21 cellular contexts compared by ENCODE assay signal in the genomic region with DNA sequence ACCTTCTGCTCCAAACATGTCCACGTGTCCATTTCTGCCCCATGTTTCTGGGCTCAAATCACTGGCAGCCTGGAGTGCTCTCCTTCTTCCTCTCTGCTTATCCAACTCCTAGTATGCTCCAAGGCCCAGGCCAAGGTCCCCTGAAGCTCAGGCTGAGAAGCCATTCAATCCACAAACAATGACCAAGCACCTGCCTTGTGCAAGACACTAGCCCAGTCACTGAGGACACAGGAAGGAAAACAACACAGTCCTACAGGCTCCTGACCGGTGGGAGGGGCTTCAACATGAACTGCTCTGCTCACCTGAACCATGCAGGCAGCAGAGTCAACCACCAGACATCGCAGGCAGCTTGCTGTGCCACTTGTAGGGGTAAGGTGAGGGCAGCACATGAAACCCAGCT.
DNase-seq lines count a peak whose midpoint lies in the region; ATAC-seq and TF ChIP-seq lines count a peak whose summit lies in the region.
"Had no signal": no experiment of that assay in that cellular context is flagged by ENCODE, and none has a peak within 500 bp of the region (broad histone marks: within the 10 kb centered on the region; RNA-seq: fewer than 3 reads in every experiment).

No MANE protein-coding gene starts in this region.

- TF ChIP-seq CTCF in Caco-2 (IDR thresholded peaks at IDR 0.05; ENCODE audit: insufficient read depth in 1 of 2, low read depth in 1 of 2, low read length in 1 of 2, severe bottlenecking in 1 of 2, unreplicated experiment in 1 of 2) (no peak), ascending aorta (IDR thresholded peaks at IDR 0.05) (no peak), sigmoid colon (IDR thresholded peaks at IDR 0.05) (no peak)

- no peak for TF ChIP-seq POLR2A in sigmoid colon (IDR thresholded peaks at IDR 0.05)

- no peaks in the 10 kb centered on the region for H3K9me3 Mint-ChIP-seq in Caco-2 (ENCODE audit: unreplicated experiment)
- H3K9me3 Mint-ChIP-seq: activated naive CD4-positive, alpha-beta T cell treated with anti-CD3 and anti-CD28 coated beads, Interleukin-2, amount 10 ng/mL, durations not matched to agents 7 days and 5 days; stimulated activated naive CD8-positive, alpha-beta T cell treated with anti-CD3 and anti-CD28 coated beads, Interleukin-15, amount 100 ng/mL, for 72 hours; T-helper 2 cell treated with Interferon-gamma antibody and Interleukin-4, amounts not matched to agents 5 μg/mL and 100 μg/mL, for 36 hours had no signal

- intact Hi-C loops in Caco-2 (cut with micrococcal nuclease; ENCODE audit: unreplicated experiment) (no loop called here), ascending aorta (cut with DNase I) (loop anchor here (5.0 kb wide), 1 partner anchor 36 kb away; a partner anchor contains a TSS), sigmoid colon (cut with DNase I) (no loop called here)

- no TSS peak for BruUV-seq in Caco-2 (replicated peaks; lab: Mats Ljungman, UMichigan)

- 89 to 93% methylated on average over 3 of the region's 3 CpGs for WGBS in sigmoid colon, 2 donors

- POLR2A ChIA-PET in Caco-2 (lab: Charles Lee): no interaction called here

- peaks cover 25% of the 10 kb centered on the region for H3K4me1 ChIP-seq in Caco-2
- peaks cover 12 to 60% of the 10 kb centered on the region in 2 donors for H3K4me1 ChIP-seq in ascending aorta
- peaks cover 0 to 100% (median 99%) of the 10 kb centered on the region in 4 donors for H3K4me1 ChIP-seq in sigmoid colon

- H3K27me3 ChIP-seq in Caco-2 (replicated peaks; ENCODE audit: control insufficient read depth, insufficient read depth, low read length) (no peaks in the 10 kb centered on the region), ascending aorta (no peaks in the 10 kb centered on the region), sigmoid colon (no peaks in the 10 kb centered on the region)
- H3K27me3 ChIP-seq: ovary had no signal

- no peak overlapping the region for H3K4me3 ChIP-seq in Caco-2 (ENCODE audit: low read depth, low read length)
- H3K4me3 ChIP-seq in ascending aorta: no peak overlapping the region
- H3K4me3 ChIP-seq in sigmoid colon: no peak overlapping the region
- H3K4me3 ChIP-seq: ovary had no signal

- peak; percentile 35 to 46 for DNase-seq in Caco-2
- DNase-seq in ascending aorta (ENCODE audit: low spot score in 2 of 2): no peak
- DNase-seq in islet precursor cell: peak; percentile 49
- DNase-seq in sigmoid colon: no peak
- no peak for DNase-seq in effector CD4-positive, alpha-beta T cell
- no peak for DNase-seq in superior temporal gyrus (ENCODE audit: extremely low spot score)
- no peak for DNase-seq in GM19240 (ENCODE audit: insufficient read length, low spot score)
- DNase-seq: activated CD4-positive, alpha-beta T cell treated with anti-CD3 and anti-CD28 coated beads, Interleukin-2, amount 50 U/mL, for 48 hours; activated naive CD4-positive, alpha-beta T cell treated with anti-CD3 and anti-CD28 coated beads, Interleukin-2, amount 10 ng/mL, durations not matched to agents 7 days and 5 days; activated T-cell treated with anti-CD3 and anti-CD28 coated beads for 4 hours; DMS 273 treated with DMSO at 0.1 percent for 48 hours; erythroblast; GDM1; NCI-H1436 treated with DMSO at 0.1 percent for 48 hours; NCI-H774; ovary; stimulated activated CD4-positive, alpha-beta T cell treated with anti-CD3 and anti-CD28 coated beads, Interleukin-2, amount 100 ng/mL, for 48 hours; stimulated activated naive CD8-positive, alpha-beta T cell treated with anti-CD3 and anti-CD28 coated beads, Interleukin-15, amount 100 ng/mL, for 72 hours had no signal

- H3K4me1 Mint-ChIP-seq in Caco-2 (ENCODE audit: low read depth, unreplicated experiment): peaks cover 23% of the 10 kb centered on the region
- H3K4me1 Mint-ChIP-seq: stimulated activated naive CD8-positive, alpha-beta T cell treated with anti-CD3 and anti-CD28 coated beads, Interleukin-15, amount 100 ng/mL, for 72 hours had no signal

- H3K27ac Mint-ChIP-seq in Caco-2 (ENCODE audit: unreplicated experiment): peak overlapping the region; percentile 69
- H3K27ac Mint-ChIP-seq: activated naive CD4-positive, alpha-beta T cell treated with anti-CD3 and anti-CD28 coated beads, Interleukin-2, amount 10 ng/mL, durations not matched to agents 7 days and 5 days; CD14-positive monocyte; stimulated activated naive CD8-positive, alpha-beta T cell treated with anti-CD3 and anti-CD28 coated beads, Interleukin-15, amount 100 ng/mL, for 72 hours; T-helper 2 cell treated with Interferon-gamma antibody and Interleukin-4, amounts not matched to agents 5 μg/mL and 100 μg/mL, for 36 hours had no signal

- peak overlapping the region; percentile 80 to 85 for H3K27ac ChIP-seq in ascending aorta
- H3K27ac ChIP-seq in sigmoid colon: peak overlapping the region; percentile 77 to 97 (median 92)

- no peaks in the 10 kb centered on the region for H3K9me3 ChIP-seq in Caco-2
- no peaks in the 10 kb centered on the region for H3K9me3 ChIP-seq in ascending aorta
- H3K9me3 ChIP-seq in sigmoid colon: no peaks in the 10 kb centered on the region
- H3K9me3 ChIP-seq: ovary had no signal

- ATAC-seq in SK-N-SH treated with all-trans-retinoic acid at 6 μM for 48 hours: no peak
- ATAC-seq: stimulated activated naive CD8-positive, alpha-beta T cell treated with anti-CD3 and anti-CD28 coated beads, Interleukin-15, amount 100 ng/mL, for 72 hours had no signal

- CTCF ChIA-PET in Caco-2 (lab: Charles Lee): interaction anchor here (1.1 kb wide), 1 partner anchor 10 kb away, joined by 3 read pairs; no protein-coding TSS in a partner anchor

- peaks cover 2% of the 10 kb centered on the region for H3K36me3 ChIP-seq in Caco-2 (ENCODE audit: control insufficient read depth, insufficient read depth, low read length)
- H3K36me3 ChIP-seq in ascending aorta: no peaks in the 10 kb centered on the region
- H3K36me3 ChIP-seq in sigmoid colon: no peaks in the 10 kb centered on the region
- H3K36me3 ChIP-seq: ovary had no signal

- peak overlapping the region; percentile 27 for H3K4me3 Mint-ChIP-seq in Caco-2 (ENCODE audit: unreplicated experiment)
- H3K4me3 Mint-ChIP-seq: activated naive CD4-positive, alpha-beta T cell treated with anti-CD3 and anti-CD28 coated beads, Interleukin-2, amount 10 ng/mL, durations not matched to agents 7 days and 5 days; CD14-positive monocyte; stimulated activated naive CD8-positive, alpha-beta T cell treated with anti-CD3 and anti-CD28 coated beads, Interleukin-15, amount 100 ng/mL, for 72 hours; T-helper 2 cell treated with Interferon-gamma antibody and Interleukin-4, amounts not matched to agents 5 μg/mL and 100 μg/mL, for 36 hours had no signal

- H3K27me3 Mint-ChIP-seq in Caco-2 (ENCODE audit: insufficient read depth, unreplicated experiment): no peaks in the 10 kb centered on the region

- peaks cover 17% of the 10 kb centered on the region for H3K36me3 Mint-ChIP-seq in Caco-2 (ENCODE audit: insufficient read depth, unreplicated experiment)
- H3K36me3 Mint-ChIP-seq: activated naive CD4-positive, alpha-beta T cell treated with anti-CD3 and anti-CD28 coated beads, Interleukin-2, amount 10 ng/mL, durations not matched to agents 7 days and 5 days; CD14-positive monocyte had no signal

- no peak for TF ChIP-seq EP300 in sigmoid colon (IDR thresholded peaks at IDR 0.05)

TF ChIP-seq in SK-N-SH treated with all-trans-retinoic acid at 6 μM for 48 hours, 23 proteins besides CTCF, POLR2A, EP300 and RAD21:
- TF ChIP-seq ZFP3 (CRISPR knock-in tag; IDR thresholded peaks at IDR 0.05) (no peak), PPARA (CRISPR knock-in tag; IDR thresholded peaks at IDR 0.05; ENCODE audit: borderline replicate concordance) (no peak), ZNF8 (CRISPR knock-in tag; IDR thresholded peaks at IDR 0.05) (no peak), SNAI2 (CRISPR knock-in tag; IDR thresholded peaks at IDR 0.05) (no peak), OSR1 (CRISPR knock-in tag; IDR thresholded peaks at IDR 0.05) (no peak), BACH2 (CRISPR knock-in tag; IDR thresholded peaks at IDR 0.05; ENCODE audit: borderline replicate concordance) (no peak)
- TF ChIP-seq, protein P1, sequence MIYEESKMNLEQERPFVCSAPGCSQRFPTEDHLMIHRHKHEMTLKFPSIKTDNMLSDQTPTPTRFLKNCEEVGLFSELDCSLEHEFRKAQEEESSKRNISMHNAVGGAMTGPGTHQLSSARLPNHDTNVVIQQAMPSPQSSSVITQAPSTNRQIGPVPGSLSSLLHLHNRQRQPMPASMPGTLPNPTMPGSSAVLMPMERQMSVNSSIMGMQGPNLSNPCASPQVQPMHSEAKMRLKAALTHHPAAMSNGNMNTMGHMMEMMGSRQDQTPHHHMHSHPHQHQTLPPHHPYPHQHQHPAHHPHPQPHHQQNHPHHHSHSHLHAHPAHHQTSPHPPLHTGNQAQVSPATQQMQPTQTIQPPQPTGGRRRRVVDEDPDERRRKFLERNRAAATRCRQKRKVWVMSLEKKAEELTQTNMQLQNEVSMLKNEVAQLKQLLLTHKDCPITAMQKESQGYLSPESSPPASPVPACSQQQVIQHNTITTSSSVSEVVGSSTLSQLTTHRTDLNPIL (CRISPR knock-in tag; IDR thresholded peaks at IDR 0.05; ENCODE audit: low read depth): no peak

Comparison
In these comparisons a context has a peak if more than half of its experiments do, and no peak if none do; other contexts are left out.
1. DNase-seq: peak in Caco-2 (2 of 2) and islet precursor cell (single experiment); none in ascending aorta (0 of 2), sigmoid colon (single experiment), effector CD4-positive, alpha-beta T cell (single experiment), superior temporal gyrus (single experiment) and GM19240 (single experiment).